In genomic region chr5:370311-370958, GRCh38 we compare ENCODE assay signal across 12 cellular contexts. TPM values are rescaled to one million over a fixed set of nuclear protein-coding genes. Genes with fewer than 3 reads are reported as not detected.
A peak's percentile ranks its signal among the peaks of the same experiment; 100 is the strongest.
DNase-seq lines count a peak whose midpoint lies in the region; ATAC-seq, FAIRE-seq and TF ChIP-seq lines count a peak whose summit lies in the region.
"Had no signal": no experiment of that assay in that cellular context is flagged by ENCODE, and none has a peak within 500 bp of the region (broad histone marks: within the 10 kb centered on the region; RNA-seq: fewer than 3 reads in every experiment).

No MANE protein-coding gene starts in this region.

- FAIRE-seq in HepG2 (lab: Jason Lieb, UNC), result no peak

- no peak for TF ChIP-seq POLR2A in right lobe of liver (IDR thresholded peaks at IDR 0.05)
- no peak for TF ChIP-seq POLR2A in HepG2 (IDR thresholded peaks at IDR 0.05; ENCODE audit: insufficient read depth in 1 of 2, low read depth in 2 of 2, low read length in 2 of 2)

- no peak for TF ChIP-seq CTCF in right lobe of liver (IDR thresholded peaks at IDR 0.05)
- no peak for TF ChIP-seq CTCF in HepG2 (CRISPR knock-in tag; IDR thresholded peaks at IDR 0.05)
- TF ChIP-seq CTCF in OCI-LY7 (conservative IDR thresholded peaks at IDR 0.05; ENCODE audit: low read length), result no peak

- BruUV-seq in HepG2 (replicated peaks; lab: Mats Ljungman, UMichigan) (no TSS peak), OCI-LY7 (replicated peaks; lab: Mats Ljungman, UMichigan) (no TSS peak)

- ATAC-seq in right lobe of liver (no peak), HepG2 (no peak), aorta (ENCODE audit: low FRiP score) (no peak), GM21390 (IDR thresholded peaks at IDR 0.05; ENCODE audit: unreplicated experiment) (no peak)

- peak in 2 of 3 donors; percentile 26 to 35 for DNase-seq in right lobe of liver
- no peak for DNase-seq in HepG2 (ENCODE audit: low spot score)
- DNase-seq in activated CD8-positive, alpha-beta memory T cell treated with anti-CD3 and anti-CD28 coated beads, Interleukin-2, amount 50 U/mL, for 48 hours, result peak; percentile 49
- DNase-seq in mesenteric fat pad (ENCODE audit: low spot score), result peak; percentile 76
- DNase-seq in aorta, result peak; percentile 32 to 63
- no peak for DNase-seq in OCI-LY7 (ENCODE audit: low spot score)
- no peak for DNase-seq in hippocampal formation (lab: John Stamatoyannopoulos, UW)
- DNase-seq: KG1, NCI-H446, T1000 had no signal

- CTCF ChIA-PET in HepG2 (lab: Yijun Ruan, JAX; ENCODE audit: low intra/inter-chr PET ratio, low total read pairs), result no interaction called here
- CTCF ChIA-PET in OCI-LY7 (lab: Charles Lee; ENCODE audit: unreplicated experiment), result no interaction called here

- H4K20me1 ChIP-seq in HepG2 (ENCODE audit: insufficient read depth, low read length) (no peaks in the 10 kb centered on the region), OCI-LY7 (ENCODE audit: insufficient read depth, low read length) (no peaks in the 10 kb centered on the region)

- H3K9me3 ChIP-seq in right lobe of liver (no peaks in the 10 kb centered on the region), HepG2 (ENCODE audit: low read length) (no peaks in the 10 kb centered on the region), aorta (ENCODE audit: control insufficient read depth, low read length) (peaks cover 3% of the 10 kb centered on the region), OCI-LY7 (ENCODE audit: low read length) (no peaks in the 10 kb centered on the region)

- no peaks in the 10 kb centered on the region for H3K9me2 ChIP-seq in OCI-LY7 (ENCODE audit: insufficient read depth, low read length)

- POLR2A ChIA-PET in HepG2 (lab: Yijun Ruan, JAX) (no interaction called here), OCI-LY7 (lab: Charles Lee) (no interaction called here)

- no peaks in the 10 kb centered on the region for H3K27me3 ChIP-seq in right lobe of liver
- H3K27me3 ChIP-seq in HepG2 (ENCODE audit: control insufficient read depth in 1 of 2, insufficient read depth in 2 of 2, low read length in 2 of 2), result peaks cover 0 to 2% of the 10 kb centered on the region in 2 experiments; a peak in 1 of 5 replicates
- no peaks in the 10 kb centered on the region for H3K27me3 ChIP-seq in aorta (ENCODE audit: control insufficient read depth in 1 of 2, insufficient read depth in 2 of 2, low read length in 1 of 2)
- H3K27me3 ChIP-seq: ascending aorta had no signal

- no peak for TF ChIP-seq RAD21 in HepG2 (CRISPR knock-in tag; IDR thresholded peaks at IDR 0.05)

- in situ Hi-C loops in HepG2 (cut with HindIII; ENCODE audit: extremely low pct_ligation_motif_present, low pct_unique_long_range_greater_than_20kb), result no loop called here

- H3K79me2 ChIP-seq in HepG2 (ENCODE audit: insufficient read depth, low read length) (no peaks in the 10 kb centered on the region), OCI-LY7 (ENCODE audit: insufficient read depth, low read depth, low read length) (no peaks in the 10 kb centered on the region)

- no peak for TF ChIP-seq EP300 in HepG2 (IDR thresholded peaks at IDR 0.05; ENCODE audit: low read depth in 2 of 2, low read length in 2 of 2)
- TF ChIP-seq EP300 in HepG2 (CRISPR knock-in tag; IDR thresholded peaks at IDR 0.05; ENCODE audit: borderline replicate concordance), result no peak

- whole genome bisulfite sequencing in right lobe of liver (ENCODE audit: insufficient coverage, low coverage, low lambda C conversion rate, missing lambda C conversion rate), result 75% methylated on average over 7 of the region's 14 CpGs
- 75% methylated on average over 10 of the region's 14 CpGs for WGBS in HepG2 (ENCODE audit: low lambda C conversion rate)
- 93 to 96% methylated on average over 14 of the region's 14 CpGs for WGBS in aorta, 2 donors

- intact Hi-C loops in right lobe of liver (cut with DNase I), result no loop called here
- intact Hi-C loops in HepG2 (cut with micrococcal nuclease; ENCODE audit: unreplicated experiment), result no loop called here
- intact Hi-C loops in aorta (cut with DNase I), result no loop called here
- intact Hi-C loops in OCI-LY7 (cut with micrococcal nuclease; ENCODE audit: unreplicated experiment), result no loop called here

- no peak overlapping the region for H3K9ac ChIP-seq in HepG2 (ENCODE audit: insufficient read depth, low read depth, low read length)

- H3K4me3 ChIP-seq in right lobe of liver (no peak overlapping the region), HepG2 (replicated peaks in 1 of 3; ENCODE audit: insufficient read depth in 1 of 3, low read depth in 2 of 3, low read length in 3 of 3) (no peak overlapping the region), aorta (ENCODE audit: low read length in 2 of 2) (no peak overlapping the region), OCI-LY7 (ENCODE audit: low read depth, low read length, poor library complexity, severe bottlenecking) (no peak overlapping the region)
- H3K4me3 ChIP-seq: ascending aorta had no signal

- no peak overlapping the region for H3K4me2 ChIP-seq in HepG2 (ENCODE audit: low read depth, low read length)
- no peak overlapping the region for H3K4me2 ChIP-seq in OCI-LY7 (ENCODE audit: low read length)

- no peak overlapping the region for H2AFZ ChIP-seq in HepG2 (ENCODE audit: low read length)
- no peak overlapping the region for H2AFZ ChIP-seq in OCI-LY7 (ENCODE audit: low read length)

- H3K4me1 ChIP-seq in right lobe of liver (no peaks in the 10 kb centered on the region), HepG2 (ENCODE audit: insufficient read depth, low read length) (no peaks in the 10 kb centered on the region), aorta (ENCODE audit: control insufficient read depth in 1 of 2, insufficient read depth in 2 of 2, low read length in 2 of 2) (no peaks in the 10 kb centered on the region), OCI-LY7 (ENCODE audit: insufficient read depth, low read length, poor library complexity, severe bottlenecking) (peaks cover 13% of the 10 kb centered on the region)
- H3K4me1 ChIP-seq: ascending aorta had no signal

- H3K27ac ChIP-seq in right lobe of liver, result no peak overlapping the region
- no peak overlapping the region for H3K27ac ChIP-seq in HepG2 (ENCODE audit: extremely low read length, insufficient read depth, low read length)
- H3K27ac ChIP-seq in aorta (ENCODE audit: low read depth in 1 of 2, low read length in 2 of 2), result no peak overlapping the region
- no peak overlapping the region for H3K27ac ChIP-seq in OCI-LY7 (ENCODE audit: low read depth, low read length, poor library complexity, severe bottlenecking)
- H3K27ac ChIP-seq: ascending aorta had no signal

- H3K36me3 ChIP-seq in right lobe of liver, result no peaks in the 10 kb centered on the region
- H3K36me3 ChIP-seq in HepG2 (replicated peaks in 1 of 2; ENCODE audit: control insufficient read depth in 1 of 2, insufficient read depth in 2 of 2, low read length in 2 of 2), result no peaks in the 10 kb centered on the region
- H3K36me3 ChIP-seq in aorta (ENCODE audit: control insufficient read depth in 1 of 2, insufficient read depth in 2 of 2, low read length in 1 of 2), result no peaks in the 10 kb centered on the region
- no peaks in the 10 kb centered on the region for H3K36me3 ChIP-seq in OCI-LY7 (ENCODE audit: insufficient read depth, low read length)
- H3K36me3 ChIP-seq: ascending aorta had no signal

TF ChIP-seq in HepG2, 621 proteins besides CTCF, POLR2A, EP300 and RAD21 (continues in another document):
- no peak for TF ChIP-seq MIER2 (CRISPR knock-in tag; IDR thresholded peaks at IDR 0.05)
- no peak for TF ChIP-seq GRHL1 (CRISPR knock-in tag; conservative IDR thresholded peaks at IDR 0.05)

RNA-seq across cellular contexts. Expression of gene AHRR, which starts 48.9 kb away (rescaled TPM):
- total RNA-seq in right lobe of liver, result under 1 TPM; 0.06 to 0.81 (median 0.43) TPM
- 0.13 and 0.35 TPM in 2 replicates for total RNA-seq in HepG2 (2016; rRNA removed; fragmentation: Illumina TruSeq; extraction: Trizol)
- 0.30 and 0.44 TPM in 2 replicates for total RNA-seq in HepG2 (2016; cell fraction: cytosol; rRNA removed; fragmentation: Illumina TruSeq; extraction: Trizol; ENCODE audit: low read depth)
- total RNA-seq in HepG2 (2016; cell fraction: insoluble cytoplasmic fraction; rRNA removed; fragmentation: Illumina TruSeq; extraction: Trizol), result 0.17 and 0.19 TPM in 2 replicates
- total RNA-seq in HepG2 (2016; cell fraction: membrane; rRNA removed; fragmentation: Illumina TruSeq; extraction: Trizol), result 0.14 and 0.22 TPM in 2 replicates
- 0.19 and 0.41 TPM in 2 replicates for total RNA-seq in HepG2 (2016; cell fraction: nucleus; rRNA removed; fragmentation: Illumina TruSeq; extraction: Trizol)
- polyA plus RNA-seq in HepG2 (2011; rRNA removed), result 0.18 and 0.28 TPM in 2 replicates
- polyA plus RNA-seq in HepG2 (2011; cell fraction: cytosol; rRNA removed), result 0.17 and 0.20 TPM in 2 replicates
- polyA plus RNA-seq in HepG2 (2011; cell fraction: nucleus; rRNA removed), result 1.5 and 2.1 TPM in 2 replicates
- 0.23 and 0.61 TPM in 2 replicates for polyA plus RNA-seq in HepG2 (2012)
- 0.16 TPM in 1 of 2 replicates, not detected in the other for polyA plus RNA-seq in HepG2 (2016; cell fraction: cytosol; fragmentation: Illumina TruSeq; extraction: Trizol; ENCODE audit: low read depth)
- 0.15 and 0.39 TPM in 2 replicates for polyA plus RNA-seq in HepG2 (2016; cell fraction: insoluble cytoplasmic fraction; fragmentation: Illumina TruSeq; extraction: Trizol; ENCODE audit: low read depth)
- polyA plus RNA-seq in HepG2 (2016; cell fraction: membrane; fragmentation: Illumina TruSeq; extraction: Trizol; ENCODE audit: low read depth), result 0.09 and 0.48 TPM in 2 replicates
- polyA plus RNA-seq in HepG2 (2016; cell fraction: nucleus; fragmentation: Illumina TruSeq; extraction: Trizol; ENCODE audit: insufficient read depth, low read depth), result 0.63 and 0.89 TPM in 2 replicates
- polyA minus RNA-seq in HepG2 (2011; rRNA and poly(A)+ RNA removed; ENCODE audit: low replicate concordance), result 0.30 and 8.5 TPM in 2 replicates
- polyA minus RNA-seq in HepG2 (2011; cell fraction: cytosol; rRNA and poly(A)+ RNA removed), result 0.40 TPM in 1 of 2 replicates, not detected in the other
- polyA minus RNA-seq in HepG2 (2011; cell fraction: nucleus; rRNA and poly(A)+ RNA removed), result 0.39 and 1.1 TPM in 2 replicates
- 4.5 TPM for total RNA-seq in mesenteric fat pad
- total RNA-seq in aorta, result 1 to 10 TPM; 1.9 to 3.8 TPM
- polyA plus RNA-seq in aorta, result 1 to 10 TPM in 1 of 2 donors, under 1 TPM in 1; 0.13 to 1.6 TPM
- 1.2 and 3.4 TPM in 2 replicates for total RNA-seq in OCI-LY7 (2014; rRNA removed; shearing (Covaris generic))
- 1.4 and 2.2 TPM in 2 replicates for total RNA-seq in OCI-LY7 (2022)
- total RNA-seq: ascending aorta had no signal

Comparison
In these comparisons a context has a peak if more than half of its experiments do, and no peak if none do; other contexts are left out.
1. DNase-seq: peak in right lobe of liver (2 of 3), activated CD8-positive, alpha-beta memory T cell treated with anti-CD3 and anti-CD28 coated beads, Interleukin-2, amount 50 U/mL, for 48 hours (single experiment), mesenteric fat pad (single experiment) and aorta (2 of 2); none in HepG2 (single experiment), OCI-LY7 (single experiment) and hippocampal formation (0 of 2).